In genomic region chr11:9260182-9261146, GRCh38 we compare ENCODE assay signal across 11 cellular contexts. TPM values are rescaled to one million over a fixed set of nuclear protein-coding genes. Genes with fewer than 3 reads are reported as not detected.
DNase-seq lines count a peak whose midpoint lies in the region; ATAC-seq and TF ChIP-seq lines count a peak whose summit lies in the region.
"Had no signal": no experiment of that assay in that cellular context is flagged by ENCODE, and none has a peak within 500 bp of the region (broad histone marks: within the 10 kb centered on the region; RNA-seq: fewer than 3 reads in every experiment).

No MANE protein-coding gene starts in this region.

- no peaks in the 10 kb centered on the region for H3K79me2 ChIP-seq in MM.1S (ENCODE audit: low read length)

- intact Hi-C loops in dorsolateral prefrontal cortex (cut with DNase I) (loop anchor here (5.0 to 10.0 kb wide), 4 partner anchors 33 to 246 kb away; partner anchors contain the start of gene ZNF143 (in 1 of the 2)), spleen (cut with DNase I; ENCODE audit: low total_unique reads) (no loop called here), body of pancreas (cut with DNase I) (no loop called here), sigmoid colon (cut with DNase I) (loop anchor here (5.0 kb wide), 1 partner anchor 202 kb away; the partner anchor contains the start of gene ZNF143)

- H3K27ac ChIP-seq in MM.1S (ENCODE audit: low read length) (no peak overlapping the region), dorsolateral prefrontal cortex (peak overlapping the region in 49 of 59 donors; percentile 0 to 79 (median 56)), spleen (peak overlapping the region in 6 of 8 donors; percentile 7 to 39 (median 24)), body of pancreas (no peak overlapping the region), sigmoid colon (no peak overlapping the region)
- H3K27ac ChIP-seq: epithelial cell of prostate had no signal

- peak overlapping the region; percentile 50 for H3K4me3 Mint-ChIP-seq in activated naive CD4-positive, alpha-beta T cell treated with anti-CD3 and anti-CD28 coated beads, Interleukin-2, amount 50 U/mL, for 24 hours

- ATAC-seq in body of pancreas (no peak), HG03521 (IDR thresholded peaks at IDR 0.05; ENCODE audit: unreplicated experiment) (no peak)

- H3K36me3 ChIP-seq in MM.1S (replicated peaks; ENCODE audit: insufficient read depth, low read length): no peaks in the 10 kb centered on the region
- peaks cover 0 to 12% (median under 1%) of the 10 kb centered on the region in 6 donors for H3K36me3 ChIP-seq in spleen
- no peaks in the 10 kb centered on the region for H3K36me3 ChIP-seq in body of pancreas (replicated peaks in 1 of 2; ENCODE audit: insufficient read depth in 1 of 2, low read depth in 2 of 2)
- peaks cover 0 to 3% (median 0%) of the 10 kb centered on the region in 4 donors for H3K36me3 ChIP-seq in sigmoid colon

- H3K4me1 Mint-ChIP-seq in activated naive CD4-positive, alpha-beta T cell treated with anti-CD3 and anti-CD28 coated beads, Interleukin-2, amount 50 U/mL, for 24 hours: peaks cover 51% of the 10 kb centered on the region

- no peaks in the 10 kb centered on the region for H3K9me3 Mint-ChIP-seq in activated naive CD4-positive, alpha-beta T cell treated with anti-CD3 and anti-CD28 coated beads, Interleukin-2, amount 50 U/mL, for 24 hours

- WGBS in spleen, 5 donors: 58 to 65% (median 62%) methylated on average over 5 of the region's 5 CpGs
- 55 to 70% methylated on average over 5 of the region's 5 CpGs for WGBS in body of pancreas, 2 donors
- 66 to 72% methylated on average over 5 of the region's 5 CpGs for whole genome bisulfite sequencing in sigmoid colon, 2 donors

- no peak for DNase-seq in activated naive CD4-positive, alpha-beta T cell (lab: John Stamatoyannopoulos, UW)
- peak; percentile 77 for DNase-seq in MM.1S
- no peak for DNase-seq in dorsolateral prefrontal cortex
- peak; percentile 72 for DNase-seq in spleen
- no peak for DNase-seq in body of pancreas
- DNase-seq in sigmoid colon: no peak
- DNase-seq: activated effector memory CD4-positive, alpha-beta T cell treated with Interleukin-2 at 50 U/mL for 16 hours; NCI-H1694 treated with DMSO at 0.1 percent for 48 hours had no signal

- H3F3A ChIP-seq in MM.1S (ENCODE audit: insufficient read depth, low read length): peaks cover 14% of the 10 kb centered on the region

- no peak for TF ChIP-seq POLR2A in spleen (IDR thresholded peaks at IDR 0.05)
- TF ChIP-seq POLR2A in body of pancreas (IDR thresholded peaks at IDR 0.05): no peak
- no peak for TF ChIP-seq POLR2A in sigmoid colon (IDR thresholded peaks at IDR 0.05)

- H3K4me1 ChIP-seq in MM.1S (ENCODE audit: low read length) (peaks cover 17% of the 10 kb centered on the region), spleen (peaks cover 15 to 68% (median 31%) of the 10 kb centered on the region in 6 donors), body of pancreas (peaks cover 14% of the 10 kb centered on the region), sigmoid colon (peaks cover 0 to 44% (median 28%) of the 10 kb centered on the region in 4 donors)

- no peak for TF ChIP-seq EP300 in sigmoid colon (IDR thresholded peaks at IDR 0.05)

- no peak overlapping the region for H2AFZ ChIP-seq in MM.1S (ENCODE audit: low read length)

- no peak overlapping the region for H3K9ac ChIP-seq in MM.1S (ENCODE audit: low read length)

- TF ChIP-seq CTCF in MM.1S (IDR thresholded peaks at IDR 0.05; ENCODE audit: low read length) (peak; percentile 39), dorsolateral prefrontal cortex (IDR thresholded peaks at IDR 0.05 in 54 of 56, conservative IDR thresholded peaks at IDR 0.05 in 2 of 56; ENCODE audit: low read depth in 1 of 56, partially characterized antibody in 56 of 56) (peak in 53 of 56 donors; percentile 8 to 63 (median 42)), spleen (IDR thresholded peaks at IDR 0.05 in 8 of 11, conservative IDR thresholded peaks at IDR 0.05 in 3 of 11) (peak in 1 of 11 experiments; percentile 22), body of pancreas (IDR thresholded peaks at IDR 0.05) (peak in 1 of 7 experiments; percentile 4), sigmoid colon (IDR thresholded peaks at IDR 0.05) (peak in 1 of 4 experiments; percentile 9)

- no peaks in the 10 kb centered on the region for H4K20me1 ChIP-seq in MM.1S (ENCODE audit: insufficient read depth, low read length)

- H3K9me3 ChIP-seq in MM.1S (replicated peaks; ENCODE audit: insufficient read depth, low read length) (no peaks in the 10 kb centered on the region), spleen (no peaks in the 10 kb centered on the region), body of pancreas (no peaks in the 10 kb centered on the region), sigmoid colon (no peaks in the 10 kb centered on the region)

- peaks cover 6% of the 10 kb centered on the region for H3K36me3 Mint-ChIP-seq in activated naive CD4-positive, alpha-beta T cell treated with anti-CD3 and anti-CD28 coated beads, Interleukin-2, amount 50 U/mL, for 24 hours

- H3K27ac Mint-ChIP-seq in activated naive CD4-positive, alpha-beta T cell treated with anti-CD3 and anti-CD28 coated beads, Interleukin-2, amount 50 U/mL, for 24 hours: peak overlapping the region; percentile 48

- H3K4me3 ChIP-seq in MM.1S (ENCODE audit: low read length) (no peak overlapping the region), dorsolateral prefrontal cortex (peak overlapping the region in 1 of 59 donors; percentile 9), spleen (no peak overlapping the region), body of pancreas (no peak overlapping the region), sigmoid colon (no peak overlapping the region)

- H3K4me2 ChIP-seq in MM.1S (ENCODE audit: low read depth, low read length): no peak overlapping the region

- no peaks in the 10 kb centered on the region for H3K27me3 Mint-ChIP-seq in activated naive CD4-positive, alpha-beta T cell treated with anti-CD3 and anti-CD28 coated beads, Interleukin-2, amount 50 U/mL, for 24 hours

- H3K9me2 ChIP-seq in MM.1S (replicated peaks; ENCODE audit: insufficient read depth, low read length): no peaks in the 10 kb centered on the region

- peaks cover 19% of the 10 kb centered on the region for H3K27me3 ChIP-seq in MM.1S (replicated peaks; ENCODE audit: insufficient read depth, low read length)
- no peaks in the 10 kb centered on the region for H3K27me3 ChIP-seq in dorsolateral prefrontal cortex
- H3K27me3 ChIP-seq in spleen (replicated peaks in 1 of 7): peaks cover 0 to 3% (median 0%) of the 10 kb centered on the region in 7 donors
- H3K27me3 ChIP-seq in body of pancreas: no peaks in the 10 kb centered on the region
- H3K27me3 ChIP-seq in sigmoid colon: no peaks in the 10 kb centered on the region

RNA-seq across cellular contexts. Expression of gene DENND5A, which starts 4.7 kb away (rescaled TPM):
- total RNA-seq in dorsolateral prefrontal cortex (100 to 1,000 TPM; 128 to 331 (median 174) TPM), spleen (100 to 1,000 TPM; 105 to 157 (median 112) TPM), body of pancreas (10 to 100 TPM; 22.1 to 31.3 TPM), sigmoid colon (100 to 1,000 TPM in 1 of 4 donors, 10 to 100 TPM in 3; 89.2 to 130 (median 95.1) TPM)
- polyA plus RNA-seq in spleen (10 to 100 TPM; 20.8 to 33.8 (median 25.1) TPM), sigmoid colon (10 to 100 TPM in 2 of 3 donors, 1 to 10 TPM in 1; 9.7 to 19.3 (median 19.2) TPM)

RNA-seq across cellular contexts. Expression of gene TMEM41B, which starts 53.9 kb away (rescaled TPM):
- total RNA-seq in dorsolateral prefrontal cortex (10 to 100 TPM; 31.7 to 63.9 (median 42.1) TPM), spleen (10 to 100 TPM; 22.0 to 29.4 (median 25.7) TPM), body of pancreas (10 to 100 TPM; 25.4 to 35.9 TPM), sigmoid colon (10 to 100 TPM; 20.3 to 22.2 (median 20.5) TPM)
- polyA plus RNA-seq in spleen (10 to 100 TPM in 2 of 3 donors, 1 to 10 TPM in 1; 9.9 to 14.1 (median 11.3) TPM), sigmoid colon (10 to 100 TPM in 1 of 3 donors, 1 to 10 TPM in 2; 6.5 to 20.8 (median 6.6) TPM)

Comparison
In these comparisons a context has a peak if more than half of its experiments do, and no peak if none do; other contexts are left out.
1. DNase-seq: peak in MM.1S (single experiment) and spleen (single experiment); none in activated naive CD4-positive, alpha-beta T cell (0 of 4), dorsolateral prefrontal cortex (0 of 10), body of pancreas (0 of 4) and sigmoid colon (single experiment).
2. H3K27ac ChIP-seq: peak in dorsolateral prefrontal cortex (49 of 59) and spleen (6 of 8); none in MM.1S (single experiment), body of pancreas (0 of 4) and sigmoid colon (0 of 4).
3. intact Hi-C loops: an anchor here in dorsolateral prefrontal cortex (5.0 to 10.0 kb wide) and sigmoid colon (5.0 kb wide); none called in spleen and body of pancreas.